ENCODE assay signal across 10 cellular contexts in genomic region chr6:34982424-34982852, GRCh38.
A peak's percentile ranks its signal among the peaks of the same experiment; 100 is the strongest.
DNase-seq lines count a peak whose midpoint lies in the region; ATAC-seq and TF ChIP-seq lines count a peak whose summit lies in the region.
"Had no signal": no experiment of that assay in that cellular context is flagged by ENCODE, and none has a peak within 500 bp of the region (broad histone marks: within the 10 kb centered on the region; RNA-seq: fewer than 3 reads in every experiment).

No MANE protein-coding gene starts in this region.

- TF ChIP-seq CTCF in OCI-LY1 (IDR thresholded peaks at IDR 0.05; ENCODE audit: low read length) (peak; percentile 57), fibroblast of mammary gland (conservative IDR thresholded peaks at IDR 0.05; ENCODE audit: control insufficient read depth, insufficient read depth, low read depth, low read length) (peak; percentile 28), smooth muscle cell (IDR thresholded peaks at IDR 0.05; ENCODE audit: borderline replicate concordance, insufficient read depth, poor library complexity, severe bottlenecking) (peak; percentile 28), gastrocnemius medialis (IDR thresholded peaks at IDR 0.05 in 4 of 5, conservative IDR thresholded peaks at IDR 0.05 in 1 of 5) (peak in 1 of 5 experiments; percentile 12)

- no peak overlapping the region for H3K4me3 Mint-ChIP-seq in T-cell
- H3K4me3 Mint-ChIP-seq: activated B cell treated with CpG ODN at 0.5 μM for 24 hours had no signal

- peaks cover 41% of the 10 kb centered on the region; the same call in 1 of the 2 replicates for H3K36me3 ChIP-seq in OCI-LY1 (ENCODE audit: insufficient read depth, low read length)
- no peaks in the 10 kb centered on the region for H3K36me3 ChIP-seq in smooth muscle cell (ENCODE audit: low read depth)
- H3K36me3 ChIP-seq in gastrocnemius medialis: peaks cover 0 to 31% of the 10 kb centered on the region in 2 donors

- H3K79me2 ChIP-seq in OCI-LY1 (ENCODE audit: insufficient read depth, low read length) (no peaks in the 10 kb centered on the region), smooth muscle cell (ENCODE audit: low read depth) (no peaks in the 10 kb centered on the region)

- no peak for TF ChIP-seq POLR2A in gastrocnemius medialis (IDR thresholded peaks at IDR 0.05)

- CTCF ChIA-PET in T-cell (lab: Charles Lee): no interaction called here

- intact Hi-C loops in gastrocnemius medialis (cut with DNase I; ENCODE audit: low total_unique reads): no loop called here

- peaks cover 21% of the 10 kb centered on the region for H3K36me3 Mint-ChIP-seq in T-cell

- H3K27me3 ChIP-seq in OCI-LY1 (ENCODE audit: insufficient read depth, low read length): no peaks in the 10 kb centered on the region
- no peaks in the 10 kb centered on the region for H3K27me3 ChIP-seq in smooth muscle cell (ENCODE audit: low read depth)
- no peaks in the 10 kb centered on the region for H3K27me3 ChIP-seq in gastrocnemius medialis
- H3K27me3 ChIP-seq: BLaER1 had no signal

- ATAC-seq in gastrocnemius medialis (no peak), T-cell (replicated peaks in 1 of 4) (no peak)

- H3K9me3 Mint-ChIP-seq in T-cell: no peaks in the 10 kb centered on the region
- H3K9me3 Mint-ChIP-seq: activated B cell treated with CpG ODN at 0.5 μM for 24 hours had no signal

- H3F3A ChIP-seq in OCI-LY1 (ENCODE audit: insufficient read depth, low read length): no peaks in the 10 kb centered on the region
- H3F3A ChIP-seq in smooth muscle cell (ENCODE audit: low read depth): no peaks in the 10 kb centered on the region

- H3K4me2 ChIP-seq in OCI-LY1 (ENCODE audit: low read length) (no peak overlapping the region), smooth muscle cell (no peak overlapping the region)
- H3K4me2 ChIP-seq: BLaER1 had no signal

- H2AFZ ChIP-seq in OCI-LY1 (ENCODE audit: low read length): no peak overlapping the region
- H2AFZ ChIP-seq in smooth muscle cell (ENCODE audit: low read depth): no peak overlapping the region

- no peak overlapping the region for H3K27ac ChIP-seq in OCI-LY1 (ENCODE audit: low read depth, low read length, poor library complexity, severe bottlenecking)
- no peak overlapping the region for H3K27ac ChIP-seq in smooth muscle cell (ENCODE audit: low read depth)
- H3K27ac ChIP-seq in gastrocnemius medialis: no peak overlapping the region
- H3K27ac ChIP-seq: BLaER1 had no signal

- H4K20me1 ChIP-seq in OCI-LY1 (ENCODE audit: insufficient read depth, low read length) (no peaks in the 10 kb centered on the region), smooth muscle cell (ENCODE audit: low read depth) (no peaks in the 10 kb centered on the region)
- H4K20me1 ChIP-seq: BLaER1 had no signal

- no peaks in the 10 kb centered on the region for H3K4me1 Mint-ChIP-seq in T-cell
- H3K4me1 Mint-ChIP-seq: activated B cell treated with CpG ODN at 0.5 μM for 24 hours had no signal

- H3K27me3 Mint-ChIP-seq in T-cell: no peaks in the 10 kb centered on the region
- H3K27me3 Mint-ChIP-seq: activated B cell treated with CpG ODN at 0.5 μM for 24 hours had no signal

- H3K9me3 ChIP-seq in OCI-LY1 (ENCODE audit: low read length) (no peaks in the 10 kb centered on the region), smooth muscle cell (replicated peaks; ENCODE audit: low read depth) (no peaks in the 10 kb centered on the region), gastrocnemius medialis (no peaks in the 10 kb centered on the region)
- H3K9me3 ChIP-seq: BLaER1 had no signal

- WGBS in smooth muscle cell (ENCODE audit: low lambda C conversion rate): 89% methylated on average over 11 of the region's 11 CpGs

- peak; percentile 5 for DNase-seq in NCI-H1694 (lab: John Stamatoyannopoulos, UW)
- no peak for DNase-seq in NCI-H1694 treated with DMSO at 0.1 percent for 48 hours (lab: John Stamatoyannopoulos, UW)
- peak; percentile 29 for DNase-seq in fibroblast of mammary gland (ENCODE audit: low read depth)
- no peak for DNase-seq in smooth muscle cell (lab: John Stamatoyannopoulos, UW; ENCODE audit: unreplicated experiment)
- DNase-seq in gastrocnemius medialis: no peak
- DNase-seq in ureter (ENCODE audit: low spot score): no peak
- DNase-seq in T-cell: no peak
- DNase-seq: activated B cell treated with CpG ODN at 0.5 μM for 24 hours had no signal

- POLR2A ChIA-PET in T-cell (lab: Charles Lee): no interaction called here

- H3K9ac ChIP-seq in OCI-LY1 (ENCODE audit: low read length) (no peak overlapping the region), smooth muscle cell (ENCODE audit: low read depth) (no peak overlapping the region)
- H3K9ac ChIP-seq: BLaER1 had no signal

- in situ Hi-C loops in gastrocnemius medialis (cut with MboI; ENCODE audit: low sequenced_read_pairs in 4 of 4): loop anchor here in 2 of 4 donors (25.0 kb wide), 1 partner anchor 255 kb away; no protein-coding TSS in a partner anchor

- H3K4me1 ChIP-seq in OCI-LY1 (ENCODE audit: insufficient read depth, low read length, severe bottlenecking) (no peaks in the 10 kb centered on the region), smooth muscle cell (ENCODE audit: low read depth) (peaks cover 6% of the 10 kb centered on the region), gastrocnemius medialis (peaks cover 5 to 6% of the 10 kb centered on the region in 2 donors)

- no peak overlapping the region for H3K27ac Mint-ChIP-seq in T-cell
- H3K27ac Mint-ChIP-seq: activated B cell treated with CpG ODN at 0.5 μM for 24 hours had no signal

- H3K4me3 ChIP-seq in OCI-LY1 (ENCODE audit: low read depth, low read length, poor library complexity, severe bottlenecking) (no peak overlapping the region), fibroblast of mammary gland (ENCODE audit: control insufficient read depth, low read depth, low read length) (no peak overlapping the region), smooth muscle cell (no peak overlapping the region), gastrocnemius medialis (no peak overlapping the region)
- H3K4me3 ChIP-seq: BLaER1 had no signal

- no peaks in the 10 kb centered on the region for H3K9me2 ChIP-seq in OCI-LY1 (ENCODE audit: low read depth, low read length)

Comparison
In these comparisons a context has a peak if more than half of its experiments do, and no peak if none do; other contexts are left out.
1. DNase-seq: peak in NCI-H1694 (single experiment) and fibroblast of mammary gland (single experiment); none in NCI-H1694 treated with DMSO at 0.1 percent for 48 hours (single experiment), smooth muscle cell (single experiment), gastrocnemius medialis (0 of 2), ureter (single experiment) and T-cell (0 of 34).